ENCODE assay signal across 8 cellular contexts in the genomic region with DNA sequence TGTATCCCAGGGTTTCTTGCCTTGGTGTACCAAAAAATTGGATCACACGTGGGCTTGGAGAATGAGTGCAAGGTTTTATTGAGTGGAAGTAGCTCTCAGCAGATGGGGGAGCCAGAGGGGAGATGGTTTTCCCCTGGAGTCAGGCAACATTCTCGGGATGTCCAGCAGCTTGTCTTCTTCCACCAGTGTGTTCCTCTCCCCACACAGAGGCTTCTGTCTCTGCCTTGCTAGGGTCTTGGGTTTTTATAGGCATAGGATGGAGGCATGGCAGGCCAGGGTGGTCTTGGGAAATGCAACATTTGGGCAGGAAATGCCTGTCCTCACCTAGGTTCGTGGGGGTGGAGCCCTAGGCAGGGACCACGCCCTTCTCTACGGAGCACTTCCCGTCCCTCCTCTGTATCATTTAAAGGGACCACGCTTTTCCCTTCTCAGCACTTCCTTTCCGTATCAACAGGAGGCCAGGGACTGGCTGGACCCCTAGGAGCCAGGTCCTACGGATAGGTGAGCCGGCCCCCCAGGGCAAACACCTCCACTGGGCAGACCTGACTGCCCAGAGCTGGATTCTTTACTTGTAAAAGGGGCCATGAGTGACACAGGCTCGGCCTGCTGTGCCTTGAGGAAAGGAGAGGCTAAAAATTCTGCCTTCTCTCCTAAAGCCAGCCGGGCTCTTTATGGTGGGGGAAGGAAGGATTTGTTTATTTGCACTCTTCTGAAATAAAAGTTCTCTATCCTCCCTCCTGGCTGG. TPM values are rescaled to one million over a fixed set of nuclear protein-coding genes. Genes with fewer than 3 reads are reported as not detected.
A peak's percentile ranks its signal among the peaks of the same experiment; 100 is the strongest.
DNase-seq lines count a peak whose midpoint lies in the region; ATAC-seq, FAIRE-seq and TF ChIP-seq lines count a peak whose summit lies in the region.

No MANE protein-coding gene starts in this region.

- peaks cover 0 to 1% of the 10 kb centered on the region in 2 donors for H3K9me3 Mint-ChIP-seq in stimulated activated naive B cell treated with anti-CD40 and anti-IgM and Interleukin-4, amounts not matched to agents 10 μg/mL and 1 μg/mL and 100 μg/mL, for 72 hours

- H3K4me1 ChIP-seq in BLaER1 (peaks cover 94% of the 10 kb centered on the region), endothelial cell of umbilical vein (ENCODE audit: control insufficient read depth, extremely low read depth, insufficient read depth, low read length) (peaks cover 35% of the 10 kb centered on the region), muscle layer of colon (ENCODE audit: insufficient read depth, low read length) (peaks cover 6% of the 10 kb centered on the region)

- TF ChIP-seq POLR2A in NB4 (IDR thresholded peaks at IDR 0.05; ENCODE audit: extremely low read depth, insufficient read length) (peak; percentile 31), endothelial cell of umbilical vein (IDR thresholded peaks at IDR 0.05; ENCODE audit: low read depth, low read length) (peak; percentile 75)

- TSS peak; percentile 76 for BruUV-seq in endothelial cell of umbilical vein (replicated peaks; lab: Mats Ljungman, UMichigan)

- H3K4me3 ChIP-seq in BLaER1: peak overlapping the region; percentile 74
- peak overlapping the region; percentile 77 for H3K4me3 ChIP-seq in NB4 (ENCODE audit: low read depth, low read length)
- H3K4me3 ChIP-seq in endothelial cell of umbilical vein (replicated peaks in 1 of 3; ENCODE audit: insufficient read depth in 1 of 3, low read depth in 1 of 3, low read length in 3 of 3): peak overlapping the region; percentile 59 to 75 (median 70)
- peak overlapping the region; percentile 11 to 55 for H3K4me3 ChIP-seq in muscle layer of colon (ENCODE audit: low read depth in 1 of 2, low read length in 2 of 2)

- peaks cover 11 to 29% of the 10 kb centered on the region in 2 donors for H3K4me1 Mint-ChIP-seq in stimulated activated naive B cell treated with anti-CD40 and anti-IgM and Interleukin-4, amounts not matched to agents 10 μg/mL and 1 μg/mL and 100 μg/mL, for 72 hours

- no peak for TF ChIP-seq CTCF in GM20000 (IDR thresholded peaks at IDR 0.05; ENCODE audit: extremely low read depth, missing control alignments)
- TF ChIP-seq CTCF in NB4 (IDR thresholded peaks at IDR 0.05; ENCODE audit: low read depth, low read length): no peak
- TF ChIP-seq CTCF in endothelial cell of umbilical vein (IDR thresholded peaks at IDR 0.05; ENCODE audit: extremely low read depth in 1 of 2, insufficient read depth in 1 of 2, low read depth in 1 of 2, low read length in 2 of 2): no peak

- CTCF ChIA-PET in endothelial cell of umbilical vein (lab: Charles Lee): interaction anchor here (0.8 to 1.2 kb wide), 2 partner anchors 33 to 52 kb away, joined by 3 to 4 read pairs; no protein-coding TSS in a partner anchor

- no peaks in the 10 kb centered on the region for H3K36me3 ChIP-seq in BLaER1
- no peaks in the 10 kb centered on the region for H3K36me3 ChIP-seq in endothelial cell of umbilical vein (ENCODE audit: control insufficient read depth in 2 of 2, extremely low read depth in 1 of 2, insufficient read depth in 2 of 2, low read length in 2 of 2)
- no peaks in the 10 kb centered on the region for H3K36me3 ChIP-seq in muscle layer of colon (ENCODE audit: insufficient read depth, low read length)

- peak overlapping the region; percentile 77 for H2AFZ ChIP-seq in endothelial cell of umbilical vein (ENCODE audit: low read depth, low read length)

- H3K4me3 Mint-ChIP-seq in stimulated activated naive B cell treated with anti-CD40 and anti-IgM and Interleukin-4, amounts not matched to agents 10 μg/mL and 1 μg/mL and 100 μg/mL, for 72 hours: peak overlapping the region; percentile 94 to 96

- peaks cover 2% of the 10 kb centered on the region for H3K79me2 ChIP-seq in endothelial cell of umbilical vein (ENCODE audit: control insufficient read depth, insufficient read depth, low read length)

- no peaks in the 10 kb centered on the region for H3K9me1 ChIP-seq in endothelial cell of umbilical vein (replicated peaks; ENCODE audit: control insufficient read depth, extremely low read depth, insufficient read depth, low read length)

- no peaks in the 10 kb centered on the region for H3K9me3 ChIP-seq in BLaER1
- no peaks in the 10 kb centered on the region for H3K9me3 ChIP-seq in endothelial cell of umbilical vein (replicated peaks; ENCODE audit: control insufficient read depth, insufficient read depth, low read length)
- no peaks in the 10 kb centered on the region for H3K9me3 ChIP-seq in muscle layer of colon (ENCODE audit: low read length)

- peak overlapping the region; percentile 94 for H3K27ac Mint-ChIP-seq in stimulated activated naive B cell treated with anti-CD40 and anti-IgM and Interleukin-4, amounts not matched to agents 10 μg/mL and 1 μg/mL and 100 μg/mL, for 72 hours

- H3K36me3 Mint-ChIP-seq in stimulated activated naive B cell treated with anti-CD40 and anti-IgM and Interleukin-4, amounts not matched to agents 10 μg/mL and 1 μg/mL and 100 μg/mL, for 72 hours: peaks cover 0 to 2% of the 10 kb centered on the region in 2 donors

- H4K20me1 ChIP-seq in BLaER1: no peaks in the 10 kb centered on the region
- no peaks in the 10 kb centered on the region for H4K20me1 ChIP-seq in endothelial cell of umbilical vein (replicated peaks; ENCODE audit: control insufficient read depth, extremely low read depth, insufficient read depth, low read length)

- H3K27ac ChIP-seq in BLaER1 (peak overlapping the region; percentile 91), endothelial cell of umbilical vein (ENCODE audit: insufficient read depth, low read depth, low read length) (peak overlapping the region; percentile 62), muscle layer of colon (ENCODE audit: low read depth, low read length) (peak overlapping the region; percentile 39)

- FAIRE-seq in endothelial cell of umbilical vein (lab: Jason Lieb, UNC): peak; percentile 93

- DNase-seq in GM20000 (ENCODE audit: low spot score) (peak; percentile 80), NB4 (ENCODE audit: low read depth) (peak; percentile 83), endothelial cell of umbilical vein (ENCODE audit: low read depth, low spot score) (peak; percentile 71)
- peak; percentile 73 to 79 for DNase-seq in activated CD4-positive, alpha-beta T cell treated with anti-CD3 and anti-CD28 coated beads, Interleukin-2, amount 50 U/mL, for 48 hours
- DNase-seq in stimulated activated naive B cell treated with anti-CD40 and anti-IgM and Interleukin-4, amounts not matched to agents 10 μg/mL and 1 μg/mL and 100 μg/mL, for 72 hours: peak; percentile 37

- H3K9ac ChIP-seq in BLaER1: peak overlapping the region; percentile 91
- H3K9ac ChIP-seq in endothelial cell of umbilical vein (replicated peaks; ENCODE audit: extremely low read depth, insufficient read depth, low read length): peak overlapping the region; percentile 65
- no peak overlapping the region for H3K9ac ChIP-seq in muscle layer of colon (ENCODE audit: low read length)

- peaks cover 0 to 7% of the 10 kb centered on the region in 2 donors for H3K27me3 Mint-ChIP-seq in stimulated activated naive B cell treated with anti-CD40 and anti-IgM and Interleukin-4, amounts not matched to agents 10 μg/mL and 1 μg/mL and 100 μg/mL, for 72 hours

- ATAC-seq in stimulated activated naive B cell treated with anti-CD40 and anti-IgM and Interleukin-4, amounts not matched to agents 10 μg/mL and 1 μg/mL and 100 μg/mL, for 72 hours (replicated peaks): peak; percentile 94 to 95
- ATAC-seq in GM21367 (IDR thresholded peaks at IDR 0.05; ENCODE audit: unreplicated experiment): no peak

- intact Hi-C loops in endothelial cell of umbilical vein (cut with micrococcal nuclease): loop anchor here (1.0 to 5.0 kb wide), 2 partner anchors 34 to 49 kb away; no protein-coding TSS in a partner anchor

- peak overlapping the region; percentile 99 for H3K4me2 ChIP-seq in BLaER1
- H3K4me2 ChIP-seq in endothelial cell of umbilical vein (ENCODE audit: insufficient read depth, low read length): peak overlapping the region; percentile 53

- POLR2A ChIA-PET in endothelial cell of umbilical vein (lab: Charles Lee): no interaction called here

- H3K27me3 ChIP-seq in BLaER1 (no peaks in the 10 kb centered on the region), endothelial cell of umbilical vein (ENCODE audit: control insufficient read depth in 2 of 2, insufficient read depth in 2 of 2, low read length in 2 of 2) (no peaks in the 10 kb centered on the region), muscle layer of colon (ENCODE audit: control insufficient read depth in 1 of 2, insufficient read depth in 2 of 2, low read length in 2 of 2) (peaks cover 0 to 6% of the 10 kb centered on the region in 2 donors)

- dilution Hi-C loops in endothelial cell of umbilical vein (cut with MboI; ENCODE audit: extremely low pct_ligation_motif_present, low sequenced_read_pairs): no loop called here

TF ChIP-seq in endothelial cell of umbilical vein, 7 proteins besides CTCF, POLR2A, EP300 and RAD21:
- TF ChIP-seq MYC (IDR thresholded peaks at IDR 0.05; ENCODE audit: low read depth, low read length): no peak
- no peak for TF ChIP-seq EZH2 (IDR thresholded peaks at IDR 0.05; ENCODE audit: borderline replicate concordance, low read depth, low read length, severe bottlenecking)
- no peak for TF ChIP-seq JUN (IDR thresholded peaks at IDR 0.05; ENCODE audit: borderline replicate concordance, insufficient read depth, insufficient read length, low read depth)
- no peak for TF ChIP-seq FOS (IDR thresholded peaks at IDR 0.05; ENCODE audit: borderline replicate concordance, insufficient read depth, low read length)
- TF ChIP-seq POLR2AphosphoS5 (IDR thresholded peaks at IDR 0.05; ENCODE audit: insufficient read depth, low read depth, low read length): no peak
- TF ChIP-seq GATA2 (IDR thresholded peaks at IDR 0.05; ENCODE audit: insufficient read depth, insufficient read length, low read depth, low read length): no peak
- TF ChIP-seq, protein P1, sequence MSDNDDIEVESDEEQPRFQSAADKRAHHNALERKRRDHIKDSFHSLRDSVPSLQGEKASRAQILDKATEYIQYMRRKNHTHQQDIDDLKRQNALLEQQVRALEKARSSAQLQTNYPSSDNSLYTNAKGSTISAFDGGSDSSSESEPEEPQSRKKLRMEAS (IDR thresholded peaks at IDR 0.05; ENCODE audit: insufficient read depth, insufficient read length): no peak
TF ChIP-seq in endothelial cell of umbilical vein: peak in this region for 0.

RNA-seq across cellular contexts. Expression of gene CCDC188, which starts 55.3 kb away (rescaled TPM):
- 9.4 and 11.6 TPM in 2 replicates for total RNA-seq in endothelial cell of umbilical vein
- polyA plus RNA-seq in endothelial cell of umbilical vein: 9.8 and 10.5 TPM in 2 replicates
- polyA plus RNA-seq in endothelial cell of umbilical vein (2011; cell fraction: cytosol; rRNA removed): 2.9 and 5.7 TPM in 2 replicates
- polyA plus RNA-seq in endothelial cell of umbilical vein (2011; cell fraction: nucleus; rRNA removed): 36.3 and 42.6 TPM in 2 replicates
- 5.0 and 8.4 TPM in 2 replicates for polyA plus RNA-seq in endothelial cell of umbilical vein (2012)
- 2.0 and 6.2 TPM in 2 replicates for polyA minus RNA-seq in endothelial cell of umbilical vein
- polyA minus RNA-seq in endothelial cell of umbilical vein (2011; cell fraction: cytosol; rRNA and poly(A)+ RNA removed): not detected
- 3.1 and 4.8 TPM in 2 replicates for polyA minus RNA-seq in endothelial cell of umbilical vein (2011; cell fraction: nucleus; rRNA and poly(A)+ RNA removed)

Comparison
In these comparisons a context has a peak if more than half of its experiments do, and no peak if none do; other contexts are left out.
1. H3K27ac ChIP-seq: peak in every context shown above with its lines; median percentile 91 in BLaER1; 62 in endothelial cell of umbilical vein; 39 in muscle layer of colon.